Comparison of ENCODE assay signal across 12 cellular contexts in the genomic region with DNA sequence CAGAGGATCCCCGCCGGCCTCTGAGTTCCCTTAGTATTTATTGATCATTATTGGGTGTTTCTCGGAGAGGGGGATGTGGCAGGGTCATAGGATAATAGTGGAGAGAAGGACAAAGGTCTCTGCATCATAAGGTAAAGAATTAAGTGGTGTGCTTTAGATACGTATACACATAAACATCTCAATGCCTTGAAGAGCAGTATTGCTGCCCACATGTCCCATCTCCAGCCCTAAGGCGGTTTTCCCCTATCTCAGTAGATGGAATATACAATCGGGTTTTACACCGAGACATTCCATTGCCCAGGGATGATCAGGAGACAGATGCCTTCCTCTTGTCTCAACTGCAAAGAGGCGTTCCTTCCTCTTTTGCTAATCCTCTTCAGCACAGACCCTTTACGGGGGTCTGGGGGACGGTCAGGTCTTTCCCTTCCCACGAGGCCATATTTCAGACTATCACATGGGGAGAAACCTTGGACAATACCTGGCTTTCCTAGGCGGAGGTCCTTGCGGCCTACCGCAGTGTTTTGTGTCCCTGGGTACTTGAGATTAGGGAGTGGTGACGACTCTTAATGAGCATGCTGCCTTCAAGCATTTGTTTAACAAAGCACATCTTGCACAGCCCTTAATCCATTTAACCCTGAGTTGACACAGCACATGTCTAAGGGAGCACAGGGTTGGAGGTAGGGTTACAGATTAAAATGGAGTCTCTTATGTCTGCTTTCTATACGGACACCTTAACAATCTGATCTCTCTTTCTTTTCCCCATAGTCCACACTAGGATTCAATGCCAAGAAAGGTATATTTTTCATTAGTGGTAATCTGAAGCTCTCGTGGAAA. TPM values are rescaled to one million over a fixed set of nuclear protein-coding genes. Genes with fewer than 3 reads are reported as not detected.
DNase-seq lines count a peak whose midpoint lies in the region; ATAC-seq and TF ChIP-seq lines count a peak whose summit lies in the region.
"Not testable (repeated sequence)": the region's sequence is repeated elsewhere in the genome, so short reads cannot be mapped to it uniquely, and the experiment has no call there.
"Had no signal": no experiment of that assay in that cellular context is flagged by ENCODE, and none has a peak within 500 bp of the region (broad histone marks: within the 10 kb centered on the region; RNA-seq: fewer than 3 reads in every experiment).

No MANE protein-coding gene starts in this region.

- not testable (repeated sequence) for H3K4me3 ChIP-seq in CD4-positive, CD25-positive, alpha-beta regulatory T cell (ENCODE audit: low read depth, low read length)
- peak overlapping the region; percentile 11 for H3K4me3 ChIP-seq in neuron (ENCODE audit: low read length)

- peak overlapping the region; percentile 27 to 100 (median 100) for H3K27ac Mint-ChIP-seq in CD4-positive, CD25-positive, alpha-beta regulatory T cell
- H3K27ac Mint-ChIP-seq in IgD-negative memory B cell (peak overlapping the region; percentile 68 to 100 (median 70)), glutamatergic neuron (ENCODE audit: unreplicated experiment) (peak overlapping the region; percentile 98)
- not testable (repeated sequence) for H3K27ac Mint-ChIP-seq in T-cell; activated T-helper 1 cell treated with anti-CD3 and anti-CD28 coated beads, Interleukin-12 subunit alpha, Interleukin-12 subunit beta, Interleukin-2, Interleukin-4 antibody, amounts not matched to agents 30 ng/mL and 10 ng/mL and 1 ng/mL, durations not matched to agents 14 hours and 24 hours and 36 hours

- H3K9me3 ChIP-seq in CD4-positive, CD25-positive, alpha-beta regulatory T cell (ENCODE audit: control insufficient read depth in 2 of 2, low read length in 2 of 2); neuron (ENCODE audit: low read length): not testable (repeated sequence)

- H3K27me3 Mint-ChIP-seq in CD4-positive, CD25-positive, alpha-beta regulatory T cell; IgD-negative memory B cell; T-cell; activated T-helper 1 cell treated with anti-CD3 and anti-CD28 coated beads, Interleukin-12 subunit alpha, Interleukin-12 subunit beta, Interleukin-2, Interleukin-4 antibody, amounts not matched to agents 30 ng/mL and 10 ng/mL and 1 ng/mL, durations not matched to agents 14 hours and 24 hours and 36 hours (ENCODE audit: insufficient read depth); glutamatergic neuron (ENCODE audit: unreplicated experiment): not testable (repeated sequence)

- not testable (repeated sequence) for H3K36me3 Mint-ChIP-seq in CD4-positive, CD25-positive, alpha-beta regulatory T cell; IgD-negative memory B cell; T-cell; activated T-helper 1 cell treated with anti-CD3 and anti-CD28 coated beads, Interleukin-12 subunit alpha, Interleukin-12 subunit beta, Interleukin-2, Interleukin-4 antibody, amounts not matched to agents 30 ng/mL and 10 ng/mL and 1 ng/mL, durations not matched to agents 14 hours and 24 hours and 36 hours (ENCODE audit: low read depth); glutamatergic neuron (ENCODE audit: unreplicated experiment)

- not testable (repeated sequence) for H3K9me3 Mint-ChIP-seq in CD4-positive, CD25-positive, alpha-beta regulatory T cell; IgD-negative memory B cell; T-cell; activated T-helper 1 cell treated with anti-CD3 and anti-CD28 coated beads, Interleukin-12 subunit alpha, Interleukin-12 subunit beta, Interleukin-2, Interleukin-4 antibody, amounts not matched to agents 30 ng/mL and 10 ng/mL and 1 ng/mL, durations not matched to agents 14 hours and 24 hours and 36 hours; glutamatergic neuron (ENCODE audit: unreplicated experiment)

- peak overlapping the region; percentile 53 to 99 (median 97) for H3K4me3 Mint-ChIP-seq in CD4-positive, CD25-positive, alpha-beta regulatory T cell
- H3K4me3 Mint-ChIP-seq in IgD-negative memory B cell (peak overlapping the region; percentile 1 to 98 (median 75)), T-cell (peak overlapping the region; percentile 94 to 97 (median 96)), glutamatergic neuron (ENCODE audit: unreplicated experiment) (peak overlapping the region; percentile 98)
- H3K4me3 Mint-ChIP-seq in activated T-helper 1 cell treated with anti-CD3 and anti-CD28 coated beads, Interleukin-12 subunit alpha, Interleukin-12 subunit beta, Interleukin-2, Interleukin-4 antibody, amounts not matched to agents 30 ng/mL and 10 ng/mL and 1 ng/mL, durations not matched to agents 14 hours and 24 hours and 36 hours: peak overlapping the region; percentile 99

- POLR2A ChIA-PET in T-cell (lab: Charles Lee): not testable (repeated sequence)

- not testable (repeated sequence) for DNase-seq in CD4-positive, CD25-positive, alpha-beta regulatory T cell; T-cell; activated T-helper 1 cell treated with anti-CD3 and anti-CD28 coated beads, Interleukin-12 subunit alpha, Interleukin-12 subunit beta, Interleukin-2, Interleukin-4 antibody, amounts not matched to agents 30 ng/mL and 10 ng/mL and 1 ng/mL, durations not matched to agents 14 hours and 24 hours and 36 hours (ENCODE audit: low spot score); glutamatergic neuron

- H3K27ac ChIP-seq in CD4-positive, CD25-positive, alpha-beta regulatory T cell (ENCODE audit: insufficient read depth, low read length, poor library complexity, severe bottlenecking): not testable (repeated sequence)

- not testable (repeated sequence) for TF ChIP-seq CTCF in glutamatergic neuron (IDR thresholded peaks at IDR 0.05; ENCODE audit: partially characterized antibody, unreplicated experiment)

- not testable (repeated sequence) for H2AFZ ChIP-seq in neuron (ENCODE audit: low read depth, low read length)

- H3K27me3 ChIP-seq in CD4-positive, CD25-positive, alpha-beta regulatory T cell (ENCODE audit: control insufficient read depth, insufficient read depth, low read length); neuron (ENCODE audit: insufficient read depth, low read length): not testable (repeated sequence)

- ATAC-seq in CD4-positive, CD25-positive, alpha-beta regulatory T cell (ENCODE audit: low read depth in 2 of 2); T-cell (replicated peaks in 1 of 4): not testable (repeated sequence)

- CTCF ChIA-PET in T-cell (lab: Charles Lee): interaction anchor here in 1 of 2 donors (0.5 kb wide), 1 partner anchor 14 kb away, joined by 3 read pairs; no protein-coding TSS in a partner anchor

- not testable (repeated sequence) for H3K36me3 ChIP-seq in CD4-positive, CD25-positive, alpha-beta regulatory T cell (ENCODE audit: control insufficient read depth, insufficient read depth, low read length); neuron (ENCODE audit: insufficient read depth, low read length)

- peaks cover 23 to 43% (median 27%) of the 10 kb centered on the region in 4 donors for H3K4me1 Mint-ChIP-seq in CD4-positive, CD25-positive, alpha-beta regulatory T cell
- H3K4me1 Mint-ChIP-seq in IgD-negative memory B cell (peaks cover 8 to 21% (median 13%) of the 10 kb centered on the region in 3 donors), T-cell (peaks cover 29 to 36% (median 35%) of the 10 kb centered on the region in 3 donors), glutamatergic neuron (ENCODE audit: low read depth, unreplicated experiment) (peaks cover 20% of the 10 kb centered on the region)
- H3K4me1 Mint-ChIP-seq in activated T-helper 1 cell treated with anti-CD3 and anti-CD28 coated beads, Interleukin-12 subunit alpha, Interleukin-12 subunit beta, Interleukin-2, Interleukin-4 antibody, amounts not matched to agents 30 ng/mL and 10 ng/mL and 1 ng/mL, durations not matched to agents 14 hours and 24 hours and 36 hours (ENCODE audit: low read depth): peaks cover 26% of the 10 kb centered on the region

- intact Hi-C loops in activated T-helper 1 cell treated with anti-CD3 and anti-CD28 coated beads, Interleukin-12 subunit alpha, Interleukin-12 subunit beta, Interleukin-2, Interleukin-4 antibody, amounts not matched to agents 30 ng/mL and 10 ng/mL and 1 ng/mL, durations not matched to agents 14 hours and 24 hours and 36 hours (cut with micrococcal nuclease): loop anchor here (2.0 kb wide), 1 partner anchor 75 kb away; no protein-coding TSS in a partner anchor

- H3K4me1 ChIP-seq in CD4-positive, CD25-positive, alpha-beta regulatory T cell (ENCODE audit: control insufficient read depth, insufficient read depth, low read length, poor library complexity, severe bottlenecking): peaks cover 18% of the 10 kb centered on the region
- peaks cover 18% of the 10 kb centered on the region for H3K4me1 ChIP-seq in neuron (ENCODE audit: insufficient read depth, low read length)

RNA-seq across cellular contexts. Expression of a gene that starts 1.9 kb away (rescaled TPM):
- 80.9 TPM for total RNA-seq in CD4-positive, CD25-positive, alpha-beta regulatory T cell
- polyA plus RNA-seq in CD4-positive, CD25-positive, alpha-beta regulatory T cell: 100 to 1,000 TPM; 198 to 294 (median 247) TPM
- 173 TPM for polyA plus RNA-seq in IgD-negative memory B cell
- total RNA-seq in T-cell (100 to 1,000 TPM in 3 of 5 donors, 10 to 100 TPM in 2; 86.4 to 106 (median 103) TPM), glutamatergic neuron (ENCODE audit: unreplicated experiment) (170 TPM)
- total RNA-seq in activated T-helper 1 cell treated with anti-CD3 and anti-CD28 coated beads, Interleukin-12 subunit alpha, Interleukin-12 subunit beta, Interleukin-2, Interleukin-4 antibody, amounts not matched to agents 30 ng/mL and 10 ng/mL and 1 ng/mL, durations not matched to agents 14 hours and 24 hours and 36 hours: 157 and 162 TPM in 2 replicates

RNA-seq across cellular contexts. Expression of a gene that starts 6.3 kb away (rescaled TPM):
- 2.3 TPM for total RNA-seq in CD4-positive, CD25-positive, alpha-beta regulatory T cell
- polyA plus RNA-seq in CD4-positive, CD25-positive, alpha-beta regulatory T cell: not detected
- polyA plus RNA-seq in IgD-negative memory B cell: not detected
- total RNA-seq in T-cell (1 to 10 TPM; 3.4 to 7.9 (median 6.1) TPM), glutamatergic neuron (ENCODE audit: unreplicated experiment) (16.4 TPM)
- 3.0 and 4.0 TPM in 2 replicates for total RNA-seq in activated T-helper 1 cell treated with anti-CD3 and anti-CD28 coated beads, Interleukin-12 subunit alpha, Interleukin-12 subunit beta, Interleukin-2, Interleukin-4 antibody, amounts not matched to agents 30 ng/mL and 10 ng/mL and 1 ng/mL, durations not matched to agents 14 hours and 24 hours and 36 hours

RNA-seq across cellular contexts. Expression of a gene that starts 51.6 kb away (rescaled TPM):
- total RNA-seq in CD4-positive, CD25-positive, alpha-beta regulatory T cell: not detected
- polyA plus RNA-seq in CD4-positive, CD25-positive, alpha-beta regulatory T cell: not detected
- polyA plus RNA-seq in IgD-negative memory B cell: not detected
- total RNA-seq in T-cell: not detected
- not detected in 2 replicates for total RNA-seq in activated T-helper 1 cell treated with anti-CD3 and anti-CD28 coated beads, Interleukin-12 subunit alpha, Interleukin-12 subunit beta, Interleukin-2, Interleukin-4 antibody, amounts not matched to agents 30 ng/mL and 10 ng/mL and 1 ng/mL, durations not matched to agents 14 hours and 24 hours and 36 hours
- total RNA-seq in glutamatergic neuron (ENCODE audit: unreplicated experiment): not detected
- total RNA-seq: A673; body of pancreas; Daoy; omental fat pad; T-helper 1 cell treated with Interleukin-12 subunit alpha and Interleukin-12 subunit beta and Interleukin-4 antibody, amounts not matched to agents 30 ng/mL and 1 ng/mL, for 36 hours; upper lobe of right lung had no signal

RNA-seq across cellular contexts. Expression of a gene that starts 57.5 kb away (rescaled TPM):
- not detected for total RNA-seq in CD4-positive, CD25-positive, alpha-beta regulatory T cell
- under 1 TPM in 1 of 4 donors, not detected in 3; 0.38 TPM for polyA plus RNA-seq in CD4-positive, CD25-positive, alpha-beta regulatory T cell
- not detected for polyA plus RNA-seq in IgD-negative memory B cell
- total RNA-seq in T-cell: not detected
- total RNA-seq in activated T-helper 1 cell treated with anti-CD3 and anti-CD28 coated beads, Interleukin-12 subunit alpha, Interleukin-12 subunit beta, Interleukin-2, Interleukin-4 antibody, amounts not matched to agents 30 ng/mL and 10 ng/mL and 1 ng/mL, durations not matched to agents 14 hours and 24 hours and 36 hours: 0.20 TPM in 1 of 2 replicates, not detected in the other
- total RNA-seq in glutamatergic neuron (ENCODE audit: unreplicated experiment): 1.1 TPM
- total RNA-seq: A673, body of pancreas had no signal
